Comparison of ENCODE assay signal across 8 cellular contexts in the genomic region with DNA sequence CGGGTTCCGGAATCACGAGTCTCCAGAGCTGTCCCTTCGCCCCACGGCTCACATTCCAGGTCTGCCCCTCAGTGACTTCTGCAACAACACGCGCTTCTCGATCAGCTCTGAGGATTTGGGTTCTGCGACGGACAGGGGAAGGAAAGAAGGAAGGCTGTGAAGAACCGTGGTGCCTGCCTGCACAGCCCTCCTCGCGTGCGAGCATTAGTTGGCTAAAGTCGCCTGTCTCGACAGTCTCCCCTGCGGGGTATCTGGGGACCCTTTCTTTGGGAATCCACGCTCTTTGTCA. TPM values are rescaled to one million over a fixed set of nuclear protein-coding genes. Genes with fewer than 3 reads are reported as not detected.
DNase-seq lines count a peak whose midpoint lies in the region; ATAC-seq and TF ChIP-seq lines count a peak whose summit lies in the region.

No MANE protein-coding gene starts in this region.

- peaks cover 24% of the 10 kb centered on the region for H3K36me3 Mint-ChIP-seq in CD4-positive, alpha-beta T cell (ENCODE audit: low read depth)

- H3K4me3 ChIP-seq in body of pancreas: peak overlapping the region in 1 of 2 donors; percentile 23
- H3K4me3 ChIP-seq in stomach smooth muscle (ENCODE audit: low read length in 2 of 2): peak overlapping the region; percentile 71 to 89

- TF ChIP-seq CTCF in CD4-positive, alpha-beta T cell (IDR thresholded peaks at IDR 0.05): peak; percentile 35
- TF ChIP-seq CTCF in body of pancreas (IDR thresholded peaks at IDR 0.05): no peak

- intact Hi-C loops in CD4-positive, alpha-beta T cell (cut with DNase I, micrococcal nuclease): loop anchor here (1.0 to 2.0 kb wide), 7 partner anchors 40 to 363 kb away; partner anchors contain the start of gene RING1 (in 2 of the 2)
- intact Hi-C loops in body of pancreas (cut with DNase I) (loop anchor here (5.0 to 10.0 kb wide), 2 partner anchors 86 to 134 kb away; no protein-coding TSS in a partner anchor), left colon (cut with DNase I, micrococcal nuclease) (loop anchor here in 1 of 2 donors (5.0 kb wide), 3 partner anchors 86 to 236 kb away; no protein-coding TSS in a partner anchor)

- CTCF ChIA-PET in CD4-positive, alpha-beta T cell (lab: Charles Lee): interaction anchor here (0.7 to 6.8 kb wide), 29 partner anchors 8 to 372 kb away, joined by 3 to 76 read pairs (median 4); partner anchors contain the start of genes B3GALT4, HSD17B8, ITPR3 and RGL2

- no peak for TF ChIP-seq POLR2A in body of pancreas (IDR thresholded peaks at IDR 0.05)

- 2 to 3% methylated on average over 16 to 18 of the region's 18 CpGs for WGBS in body of pancreas, 2 donors

- no peaks in the 10 kb centered on the region for H3K27me3 ChIP-seq in CD4-positive, alpha-beta T cell (ENCODE audit: control insufficient read depth, insufficient read depth, low read length)
- H3K27me3 ChIP-seq in body of pancreas (no peaks in the 10 kb centered on the region), stomach smooth muscle (ENCODE audit: control insufficient read depth in 1 of 2, insufficient read depth in 2 of 2, low read length in 2 of 2) (no peaks in the 10 kb centered on the region)

- peaks cover 37% of the 10 kb centered on the region for H3K4me1 Mint-ChIP-seq in CD4-positive, alpha-beta T cell (ENCODE audit: low read depth)

- H3K9me3 Mint-ChIP-seq in CD4-positive, alpha-beta T cell: no peaks in the 10 kb centered on the region

- POLR2A ChIA-PET in CD4-positive, alpha-beta T cell (lab: Charles Lee): interaction anchor here (0.5 to 4.0 kb wide), 35 partner anchors 10 to 403 kb away, joined by 3 to 95 read pairs (median 8); partner anchors contain the start of genes B3GALT4, BRD2, HLA-DMA and HSD17B8

- H3K27me3 Mint-ChIP-seq in CD4-positive, alpha-beta T cell: no peaks in the 10 kb centered on the region

- DNase-seq in CD4-positive, alpha-beta T cell: peak in 4 of 10 experiments; percentile 7 to 58 (median 22)
- DNase-seq in NCI-H345 (lab: John Stamatoyannopoulos, UW) (peak; percentile 66), body of pancreas (no peak), left colon (no peak), superior temporal gyrus (ENCODE audit: extremely low spot score) (no peak), cortex of kidney (lab: John Stamatoyannopoulos, UW) (no peak)

- H3K9ac ChIP-seq in stomach smooth muscle (ENCODE audit: low read length in 2 of 2): peak overlapping the region; percentile 87 to 89

- H3K4me1 ChIP-seq in body of pancreas: peaks cover 22% of the 10 kb centered on the region
- H3K4me1 ChIP-seq in stomach smooth muscle (ENCODE audit: control insufficient read depth, insufficient read depth, low read length): peaks cover 26% of the 10 kb centered on the region

- H3K9me3 ChIP-seq in CD4-positive, alpha-beta T cell (ENCODE audit: control insufficient read depth, low read length): no peaks in the 10 kb centered on the region
- H3K9me3 ChIP-seq in body of pancreas (no peaks in the 10 kb centered on the region), stomach smooth muscle (ENCODE audit: control insufficient read depth in 2 of 2, low read length in 2 of 2) (no peaks in the 10 kb centered on the region)

- peak overlapping the region; percentile 92 for H3K4me3 Mint-ChIP-seq in CD4-positive, alpha-beta T cell

- H3K36me3 ChIP-seq in body of pancreas (replicated peaks in 1 of 2; ENCODE audit: insufficient read depth in 1 of 2, low read depth in 2 of 2): no peaks in the 10 kb centered on the region
- peaks cover 0 to 4% of the 10 kb centered on the region in 2 donors for H3K36me3 ChIP-seq in stomach smooth muscle (ENCODE audit: control insufficient read depth in 2 of 2, insufficient read depth in 2 of 2, low read length in 2 of 2)

- H3K27ac ChIP-seq in CD4-positive, alpha-beta T cell (ENCODE audit: low read depth, low read length): peak overlapping the region; percentile 98
- peak overlapping the region; percentile 71 to 95 (median 89) for H3K27ac ChIP-seq in body of pancreas
- H3K27ac ChIP-seq in stomach smooth muscle (ENCODE audit: low read length): peak overlapping the region; percentile 99

- peak overlapping the region; percentile 97 for H3K27ac Mint-ChIP-seq in CD4-positive, alpha-beta T cell

- peak; percentile 33 for ATAC-seq in CD4-positive, alpha-beta T cell (ENCODE audit: poor library complexity)
- ATAC-seq in GM21526 (IDR thresholded peaks at IDR 0.05; ENCODE audit: low FRiP score, unreplicated experiment): peak; percentile 5
- peak; percentile 8 for ATAC-seq in body of pancreas
- peak; percentile 6 for ATAC-seq in left colon

RNA-seq across cellular contexts. Expression of gene VPS52, which starts 23.1 kb away (rescaled TPM):
- total RNA-seq in CD4-positive, alpha-beta T cell: 10 to 100 TPM; 67.9 TPM
- total RNA-seq in body of pancreas: 10 to 100 TPM; 37.1 to 40.5 TPM
- total RNA-seq in left colon: 10 to 100 TPM; 60.2 to 68.4 TPM

RNA-seq across cellular contexts. Expression of gene RPS18, which starts 23.3 kb away (rescaled TPM):
- total RNA-seq in CD4-positive, alpha-beta T cell: 1,000 to 10,000 TPM; 5,159 to 5,309 TPM
- total RNA-seq in body of pancreas (1,000 to 10,000 TPM in 1 of 2 donors, 100 to 1,000 TPM in 1; 772 to 1,608 TPM), left colon (1,000 to 10,000 TPM; 1,882 to 2,045 TPM)

RNA-seq across cellular contexts. Expression of gene B3GALT4, which starts 28.3 kb away (rescaled TPM):
- total RNA-seq in CD4-positive, alpha-beta T cell: 10 to 100 TPM; 11.1 to 12.7 TPM
- total RNA-seq in body of pancreas (1 to 10 TPM; 3.9 to 5.6 TPM), left colon (10 to 100 TPM; 34.8 to 40.3 TPM)

RNA-seq across cellular contexts. Expression of gene RING1, which starts 40.3 kb away (rescaled TPM):
- total RNA-seq in CD4-positive, alpha-beta T cell: 10 to 100 TPM; 27.1 to 28.6 TPM
- 10 to 100 TPM; 11.2 to 28.3 TPM for total RNA-seq in body of pancreas
- 10 to 100 TPM; 27.4 to 29.7 TPM for total RNA-seq in left colon

RNA-seq across cellular contexts. Expression of gene WDR46, which starts 40.5 kb away (rescaled TPM):
- 10 to 100 TPM; 13.6 to 15.8 TPM for total RNA-seq in CD4-positive, alpha-beta T cell
- 10 to 100 TPM; 27.8 to 43.2 TPM for total RNA-seq in body of pancreas
- 10 to 100 TPM; 27.7 to 29.3 TPM for total RNA-seq in left colon
